ENCODE assay signal across 29 cellular contexts in the genomic region with DNA sequence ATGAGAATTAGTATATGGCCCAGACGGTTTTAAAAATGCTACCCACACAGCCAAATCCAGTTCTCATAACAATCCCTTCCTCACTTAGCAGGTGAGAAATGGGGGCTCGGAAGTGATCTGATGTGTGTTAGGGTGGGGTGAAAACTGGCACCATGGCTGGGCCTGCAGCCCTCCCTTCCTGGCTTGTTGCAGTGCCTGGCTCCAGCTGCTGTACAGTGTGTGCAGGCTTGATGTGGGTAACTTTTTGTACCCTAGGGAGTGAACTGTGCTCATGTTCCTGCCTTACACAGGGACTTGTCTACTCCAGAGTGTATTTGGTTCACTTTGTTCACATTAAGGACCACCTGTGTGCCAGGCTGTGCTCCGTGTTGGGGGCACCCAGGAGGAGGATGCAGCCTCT.
DNase-seq lines count a peak whose midpoint lies in the region; ATAC-seq, FAIRE-seq and TF ChIP-seq lines count a peak whose summit lies in the region.
"Had no signal": no experiment of that assay in that cellular context is flagged by ENCODE, and none has a peak within 500 bp of the region (broad histone marks: within the 10 kb centered on the region; RNA-seq: fewer than 3 reads in every experiment).

No MANE protein-coding gene starts in this region.

- CTCF ChIA-PET in HepG2 (lab: Yijun Ruan, JAX; ENCODE audit: low intra/inter-chr PET ratio, low total read pairs) = no interaction called here

- H3K27ac ChIP-seq in DND-41 (ENCODE audit: low read length) (no peak overlapping the region), foreskin keratinocyte (no peak overlapping the region), HepG2 (ENCODE audit: extremely low read length, insufficient read depth, low read length) (no peak overlapping the region), smooth muscle cell (ENCODE audit: low read depth) (peak overlapping the region; percentile 35)
- H3K27ac ChIP-seq: A549, esophagus muscularis mucosa, ovary had no signal

- H3K4me2 ChIP-seq in DND-41 (ENCODE audit: insufficient read depth, low read length) (no peak overlapping the region), HepG2 (ENCODE audit: low read depth, low read length) (no peak overlapping the region), smooth muscle cell (no peak overlapping the region)
- H3K4me2 ChIP-seq: A549 had no signal

- TF ChIP-seq RAD21 in HepG2 (CRISPR knock-in tag; IDR thresholded peaks at IDR 0.05) = no peak

- no peak for FAIRE-seq in HepG2 (lab: Jason Lieb, UNC)
- FAIRE-seq: A549, K562, TTC549 had no signal

- no peaks in the 10 kb centered on the region for H3K9me3 ChIP-seq in DND-41 (ENCODE audit: insufficient read depth, low read length, severe bottlenecking)
- H3K9me3 ChIP-seq in HepG2 (ENCODE audit: low read length) = no peaks in the 10 kb centered on the region
- no peaks in the 10 kb centered on the region for H3K9me3 ChIP-seq in smooth muscle cell (replicated peaks; ENCODE audit: low read depth)
- H3K9me3 ChIP-seq: A549, esophagus muscularis mucosa, HAP-1, ovary had no signal

- in situ Hi-C loops in HepG2 (cut with HindIII; ENCODE audit: extremely low pct_ligation_motif_present, low pct_unique_long_range_greater_than_20kb) = no loop called here

- H3K27me3 ChIP-seq in DND-41 (ENCODE audit: insufficient read depth, low read length, poor library complexity) (no peaks in the 10 kb centered on the region), foreskin keratinocyte (no peaks in the 10 kb centered on the region), HepG2 (ENCODE audit: control insufficient read depth in 1 of 2, insufficient read depth in 2 of 2, low read length in 2 of 2) (no peaks in the 10 kb centered on the region), smooth muscle cell (ENCODE audit: low read depth) (no peaks in the 10 kb centered on the region)
- H3K27me3 ChIP-seq: esophagus muscularis mucosa, ovary had no signal

- no peak overlapping the region for H2AFZ ChIP-seq in DND-41 (ENCODE audit: low read depth, low read length)
- H2AFZ ChIP-seq in HepG2 (ENCODE audit: low read length) = no peak overlapping the region
- H2AFZ ChIP-seq in smooth muscle cell (ENCODE audit: low read depth) = no peak overlapping the region

- no peak for DNase-seq in DND-41
- DNase-seq in foreskin keratinocyte = no peak
- no peak for DNase-seq in HepG2 (ENCODE audit: low spot score)
- DNase-seq in smooth muscle cell (lab: John Stamatoyannopoulos, UW; ENCODE audit: unreplicated experiment) = no peak
- DNase-seq in activated T-cell treated with anti-CD3 and anti-CD28 coated beads, Interleukin-2, amount 50 U/mL, for 1 hour = no peak
- no peak for DNase-seq in DMS114 treated with DMSO at 0.1 percent for 48 hours (lab: John Stamatoyannopoulos, UW; ENCODE audit: unreplicated experiment)
- DNase-seq: activated CD4-positive, alpha-beta memory T cell treated with anti-CD3 and anti-CD28 coated beads, Interleukin-2, amount 10 ng/mL, durations not matched to agents 7 days and 5 days; activated CD8-positive, alpha-beta memory T cell treated with anti-CD3 and anti-CD28 coated beads, Interleukin-2, amount 50 U/mL, for 48 hours; AML-193; amygdala; CD8-positive, alpha-beta memory T cell; DMS 273 treated with DMSO at 0.1 percent for 48 hours; foreskin melanocyte; hypothalamus; naive thymus-derived CD4-positive, alpha-beta T cell; NCI-H2081; NCI-H82; ovary; stimulated activated CD4-positive, alpha-beta T cell treated with anti-CD3 and anti-CD28 coated beads, Interleukin-4, amount 100 ng/mL, for 1 hour; substantia nigra had no signal

- TF ChIP-seq EP300 in HepG2 (IDR thresholded peaks at IDR 0.05; ENCODE audit: low read depth in 2 of 2, low read length in 2 of 2) (no peak), HepG2 (CRISPR knock-in tag; IDR thresholded peaks at IDR 0.05; ENCODE audit: borderline replicate concordance) (no peak)

- BruUV-seq in HepG2 (replicated peaks; lab: Mats Ljungman, UMichigan) = no TSS peak

- intact Hi-C loops in HepG2 (cut with micrococcal nuclease; ENCODE audit: unreplicated experiment) = no loop called here

- TF ChIP-seq CTCF in DND-41 (IDR thresholded peaks at IDR 0.05; ENCODE audit: borderline replicate concordance, extremely low read depth, low read length, poor library complexity, severe bottlenecking) = no peak
- TF ChIP-seq CTCF in foreskin keratinocyte (conservative IDR thresholded peaks at IDR 0.05) = no peak
- no peak for TF ChIP-seq CTCF in HepG2 (CRISPR knock-in tag; IDR thresholded peaks at IDR 0.05)
- no peak for TF ChIP-seq CTCF in smooth muscle cell (IDR thresholded peaks at IDR 0.05; ENCODE audit: borderline replicate concordance, insufficient read depth, poor library complexity, severe bottlenecking)

- H3K9ac ChIP-seq in DND-41 (ENCODE audit: low read depth, low read length) (no peak overlapping the region), HepG2 (ENCODE audit: insufficient read depth, low read depth, low read length) (no peak overlapping the region), smooth muscle cell (ENCODE audit: low read depth) (no peak overlapping the region)

- no peaks in the 10 kb centered on the region for H3K4me1 ChIP-seq in DND-41 (ENCODE audit: insufficient read depth, low read length)
- no peaks in the 10 kb centered on the region for H3K4me1 ChIP-seq in foreskin keratinocyte
- no peaks in the 10 kb centered on the region for H3K4me1 ChIP-seq in HepG2 (ENCODE audit: insufficient read depth, low read length)
- no peaks in the 10 kb centered on the region for H3K4me1 ChIP-seq in smooth muscle cell (ENCODE audit: low read depth)
- H3K4me1 ChIP-seq: A549 had no signal

- no peaks in the 10 kb centered on the region for H3K79me2 ChIP-seq in DND-41 (ENCODE audit: insufficient read depth, low read length)
- peaks cover 12% of the 10 kb centered on the region for H3K79me2 ChIP-seq in HepG2 (ENCODE audit: insufficient read depth, low read length)
- H3K79me2 ChIP-seq in smooth muscle cell (ENCODE audit: low read depth) = peaks cover 29% of the 10 kb centered on the region

- ATAC-seq in DND-41 (ENCODE audit: insufficient read depth, low read depth) (peak; percentile 57; the same call in 1 of the 3 replicates), foreskin keratinocyte (peak; percentile 9), HepG2 (peak; percentile 51), HG03095 (IDR thresholded peaks at IDR 0.05; ENCODE audit: unreplicated experiment) (no peak), GM18519 (IDR thresholded peaks at IDR 0.05; ENCODE audit: low FRiP score, unreplicated experiment) (no peak)
- ATAC-seq: A549; activated CD4-positive, CD25-positive, alpha-beta regulatory T cell treated with anti-CD3 and anti-CD28 coated beads, Interleukin-2, amount 50 U/mL, for 24 hours; K562; left lobe of liver; naive thymus-derived CD4-positive, alpha-beta T cell had no signal

- 100% methylated on average over 2 of the region's 3 CpGs for WGBS in HepG2 (ENCODE audit: low lambda C conversion rate)
- 81% methylated on average over 3 of the region's 3 CpGs for WGBS in smooth muscle cell (ENCODE audit: low lambda C conversion rate)

- H3F3A ChIP-seq in smooth muscle cell (ENCODE audit: low read depth) = no peaks in the 10 kb centered on the region

- POLR2A ChIA-PET in HepG2 (lab: Yijun Ruan, JAX) = no interaction called here

- H4K20me1 ChIP-seq in DND-41 (ENCODE audit: insufficient read depth, low read length) = no peaks in the 10 kb centered on the region
- peaks cover 3% of the 10 kb centered on the region; the same call in 1 of the 2 replicates for H4K20me1 ChIP-seq in HepG2 (ENCODE audit: insufficient read depth, low read length)
- H4K20me1 ChIP-seq in smooth muscle cell (ENCODE audit: low read depth) = peaks cover 98% of the 10 kb centered on the region

- no peaks in the 10 kb centered on the region for H3K36me3 ChIP-seq in DND-41 (ENCODE audit: insufficient read depth, low read length)
- H3K36me3 ChIP-seq in HepG2 (replicated peaks in 1 of 2; ENCODE audit: control insufficient read depth in 1 of 2, insufficient read depth in 2 of 2, low read length in 2 of 2) = peaks cover 7 to 26% of the 10 kb centered on the region in 2 experiments
- H3K36me3 ChIP-seq in smooth muscle cell (ENCODE audit: low read depth) = peaks cover 12% of the 10 kb centered on the region
- H3K36me3 ChIP-seq: esophagus muscularis mucosa, HAP-1, ovary had no signal

- H3K4me3 ChIP-seq in DND-41 (ENCODE audit: low read depth in 1 of 2, low read length in 2 of 2) = no peak overlapping the region
- H3K4me3 ChIP-seq in HepG2 (replicated peaks in 1 of 3; ENCODE audit: insufficient read depth in 1 of 3, low read depth in 2 of 3, low read length in 3 of 3) = no peak overlapping the region
- H3K4me3 ChIP-seq in smooth muscle cell = no peak overlapping the region
- H3K4me3 ChIP-seq: A549, esophagus muscularis mucosa, HAP-1, K562, ovary had no signal

- no peak for TF ChIP-seq POLR2A in HepG2 (IDR thresholded peaks at IDR 0.05; ENCODE audit: insufficient read depth in 1 of 2, low read depth in 2 of 2, low read length in 2 of 2)

TF ChIP-seq in HepG2, 621 proteins besides CTCF, POLR2A, EP300 and RAD21 (continues in another document):
- no peak for TF ChIP-seq TSC22D2 (CRISPR knock-in tag; IDR thresholded peaks at IDR 0.05; ENCODE audit: borderline replicate concordance)

Comparison
In these comparisons a context has a peak if more than half of its experiments do, and no peak if none do; other contexts are left out.
1. ATAC-seq: peak in DND-41 (single experiment), foreskin keratinocyte (single experiment) and HepG2 (single experiment); none in HG03095 (single experiment) and GM18519 (single experiment).